Comparison of ENCODE assay signal across 11 cellular contexts in the genomic region with DNA sequence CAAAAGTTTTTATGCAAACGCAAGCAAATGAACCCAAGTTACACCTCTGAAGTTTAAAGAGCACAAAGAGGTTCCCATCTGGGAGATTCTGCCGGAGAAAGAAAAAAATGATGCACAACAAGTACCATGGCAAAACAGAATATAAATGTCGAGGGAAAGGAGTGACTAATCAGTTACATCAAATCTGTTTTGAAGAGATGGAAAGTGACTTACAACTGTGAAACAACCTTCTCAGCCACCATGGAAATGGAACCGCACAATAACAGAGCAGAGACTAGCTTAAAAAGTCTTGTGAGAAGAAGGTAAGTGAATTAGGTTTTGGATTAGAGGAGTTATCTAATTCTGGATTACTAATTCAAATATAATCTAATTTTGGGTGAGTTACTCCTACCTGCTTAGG. TPM values are rescaled to one million over a fixed set of nuclear protein-coding genes. Genes with fewer than 3 reads are reported as not detected.
DNase-seq lines count a peak whose midpoint lies in the region; TF ChIP-seq lines count a peak whose summit lies in the region.
"Had no signal": no experiment of that assay in that cellular context is flagged by ENCODE, and none has a peak within 500 bp of the region (broad histone marks: within the 10 kb centered on the region; RNA-seq: fewer than 3 reads in every experiment).

No MANE protein-coding gene starts in this region.

- peak overlapping the region; percentile 8 for H3K27ac Mint-ChIP-seq in neural crest cell (ENCODE audit: unreplicated experiment)

- no peaks in the 10 kb centered on the region for H3K9me3 Mint-ChIP-seq in neural crest cell

- no peak for TF ChIP-seq CTCF in GM12865 (IDR thresholded peaks at IDR 0.05; ENCODE audit: insufficient read depth, low read depth, low read length, missing control alignments)
- no peak for TF ChIP-seq CTCF in mammary epithelial cell (conservative IDR thresholded peaks at IDR 0.05 in 1 of 2, IDR thresholded peaks at IDR 0.05 in 1 of 2; ENCODE audit: extremely low read depth in 1 of 2, insufficient read depth in 1 of 2, low read depth in 1 of 2, low read length in 2 of 2)
- TF ChIP-seq CTCF in neural crest cell (conservative IDR thresholded peaks at IDR 0.05): no peak

- intact Hi-C loops in mammary epithelial cell (cut with micrococcal nuclease): no loop called here

- dilution Hi-C loops in mammary epithelial cell (cut with HindIII; ENCODE audit: low sequenced_read_pairs): no loop called here

- peaks cover 7% of the 10 kb centered on the region for H3K4me1 ChIP-seq in mammary epithelial cell (ENCODE audit: insufficient read depth, low read length)

- H2AFZ ChIP-seq in mammary epithelial cell (ENCODE audit: low read depth, low read length): no peak overlapping the region

- DNase-seq in GM12865 (ENCODE audit: low read depth) (no peak), NCI-H82 treated with DMSO at 0.1 percent for 48 hours (lab: John Stamatoyannopoulos, UW; ENCODE audit: unreplicated experiment) (peak; percentile 48), mammary epithelial cell (peak; percentile 5), neural crest cell (ENCODE audit: low read depth, low spot score) (no peak), globus pallidus (ENCODE audit: low spot score) (no peak), LoVo (ENCODE audit: low spot score) (no peak)
- DNase-seq in activated CD4-positive, CD25-positive, alpha-beta regulatory T cell treated with anti-CD3 and anti-CD28 coated beads, Interleukin-2, amount 50 U/mL, for 72 hours: no peak
- no peak for DNase-seq in activated CD8-positive, alpha-beta memory T cell treated with anti-CD3 and anti-CD28 coated beads for 24 hours
- DNase-seq: amygdala, NCI-H1105 had no signal

- no peaks in the 10 kb centered on the region for H4K20me1 ChIP-seq in mammary epithelial cell (ENCODE audit: insufficient read depth, low read length)

- CTCF ChIA-PET in mammary epithelial cell (lab: Charles Lee; ENCODE audit: low non-redundant PET): no interaction called here

- peak overlapping the region; percentile 23 for H3K9ac ChIP-seq in mammary epithelial cell (ENCODE audit: insufficient read depth, low read length)

- H3K36me3 ChIP-seq in mammary epithelial cell (ENCODE audit: insufficient read depth, low read length): peaks cover 12% of the 10 kb centered on the region

- peak overlapping the region; percentile 96 for H3K4me3 Mint-ChIP-seq in neural crest cell

- no peaks in the 10 kb centered on the region for H3K27me3 Mint-ChIP-seq in neural crest cell (ENCODE audit: low read depth)

- H3K4me3 ChIP-seq in GM12865 (ENCODE audit: low read depth, low read length) (peak overlapping the region; percentile 79), mammary epithelial cell (replicated peaks in 1 of 3; ENCODE audit: insufficient read depth in 1 of 3, low read depth in 2 of 3, low read length in 3 of 3) (peak overlapping the region; percentile 81 to 90 (median 84))

- H3K36me3 Mint-ChIP-seq in neural crest cell (ENCODE audit: low read depth): peaks cover 6% of the 10 kb centered on the region

- H3K27me3 ChIP-seq in mammary epithelial cell (ENCODE audit: insufficient read depth, low read length): no peaks in the 10 kb centered on the region

- H3K9me3 ChIP-seq in mammary epithelial cell (replicated peaks; ENCODE audit: insufficient read depth, low read length): no peaks in the 10 kb centered on the region
- H3K9me3 ChIP-seq: thoracic aorta had no signal

- H3K27ac ChIP-seq in mammary epithelial cell (ENCODE audit: insufficient read depth, low read depth, low read length): peak overlapping the region; percentile 73
- H3K27ac ChIP-seq: thoracic aorta had no signal

- peaks cover 35% of the 10 kb centered on the region for H3K4me1 Mint-ChIP-seq in neural crest cell

- 69% methylated on average over 4 of the region's 4 CpGs for WGBS in mammary epithelial cell (ENCODE audit: low coverage, missing lambda C conversion rate)

- peak overlapping the region; percentile 90 for H3K4me2 ChIP-seq in mammary epithelial cell (ENCODE audit: insufficient read depth, low read depth, low read length)

- in situ Hi-C loops in mammary epithelial cell (cut with MboI; ENCODE audit: low sequenced_read_pairs in 2 of 2): no loop called here

- BruUV-seq in mammary epithelial cell (replicated peaks; lab: Mats Ljungman, UMichigan): no TSS peak

- peaks cover 67% of the 10 kb centered on the region for H3K79me2 ChIP-seq in mammary epithelial cell (ENCODE audit: insufficient read depth, low read length)

RNA-seq across cellular contexts. Expression of a gene that starts 2.4 kb away (rescaled TPM):
- total RNA-seq in mammary epithelial cell (100 to 1,000 TPM in 1 of 2 donors, 10 to 100 TPM in 1; 49.0 to 113 TPM), neural crest cell (132 and 146 TPM in 2 replicates)
- polyA plus RNA-seq in mammary epithelial cell: 45.2 TPM
- 50.3 TPM for polyA minus RNA-seq in mammary epithelial cell

RNA-seq across cellular contexts. Expression of a gene that starts 40.5 kb away (rescaled TPM):
- 1 to 10 TPM; 5.9 to 9.3 TPM for total RNA-seq in mammary epithelial cell
- polyA plus RNA-seq in mammary epithelial cell: 2.3 TPM
- 4.4 TPM for polyA minus RNA-seq in mammary epithelial cell
- total RNA-seq in neural crest cell: 15.1 and 16.8 TPM in 2 replicates

Comparison
In these comparisons a context has a peak if more than half of its experiments do, and no peak if none do; other contexts are left out.
1. DNase-seq: peak in NCI-H82 treated with DMSO at 0.1 percent for 48 hours (single experiment) and mammary epithelial cell (single experiment); none in GM12865 (single experiment), neural crest cell (single experiment), activated CD4-positive, CD25-positive, alpha-beta regulatory T cell treated with anti-CD3 and anti-CD28 coated beads, Interleukin-2, amount 50 U/mL, for 72 hours (single experiment), globus pallidus (single experiment), LoVo (single experiment) and activated CD8-positive, alpha-beta memory T cell treated with anti-CD3 and anti-CD28 coated beads for 24 hours (single experiment).